Comparison of ENCODE assay signal across 17 cellular contexts in genomic region chr11:128936546-128937275, GRCh38. TPM values are rescaled to one million over a fixed set of nuclear protein-coding genes. Genes with fewer than 3 reads are reported as not detected.
DNase-seq lines count a peak whose midpoint lies in the region; ATAC-seq lines count a peak whose summit lies in the region.
"Had no signal": no experiment of that assay in that cellular context is flagged by ENCODE, and none has a peak within 500 bp of the region (broad histone marks: within the 10 kb centered on the region; RNA-seq: fewer than 3 reads in every experiment).

No MANE protein-coding gene starts in this region.

- H3K27me3 Mint-ChIP-seq in stimulated activated naive CD8-positive, alpha-beta T cell treated with anti-CD3 and anti-CD28 coated beads, Interleukin-15, amount 100 ng/mL, for 72 hours = no peaks in the 10 kb centered on the region
- H3K27me3 Mint-ChIP-seq: activated CD4-positive, alpha-beta T cell treated with anti-CD3 and anti-CD28 coated beads, Interleukin-2, amount 10 ng/mL, durations not matched to agents 24 days and 14 days had no signal

- H3K4me1 Mint-ChIP-seq in stimulated activated naive CD8-positive, alpha-beta T cell treated with anti-CD3 and anti-CD28 coated beads, Interleukin-15, amount 100 ng/mL, for 72 hours = no peaks in the 10 kb centered on the region
- H3K4me1 Mint-ChIP-seq: activated CD4-positive, alpha-beta T cell treated with anti-CD3 and anti-CD28 coated beads, Interleukin-2, amount 10 ng/mL, durations not matched to agents 24 days and 14 days had no signal

- H3K9me3 Mint-ChIP-seq in stimulated activated naive CD8-positive, alpha-beta T cell treated with anti-CD3 and anti-CD28 coated beads, Interleukin-15, amount 100 ng/mL, for 72 hours = no peaks in the 10 kb centered on the region
- H3K9me3 Mint-ChIP-seq: activated CD4-positive, alpha-beta T cell treated with anti-CD3 and anti-CD28 coated beads, Interleukin-2, amount 10 ng/mL, durations not matched to agents 24 days and 14 days had no signal

- DNase-seq in NCI-H1417 (lab: John Stamatoyannopoulos, UW) (peak; percentile 22 to 80 (median 33)), NCI-H1417 treated with DMSO at 0.1 percent for 48 hours (lab: John Stamatoyannopoulos, UW) (no peak), NCI-H2171 treated with DMSO at 0.1 percent for 48 hours (lab: John Stamatoyannopoulos, UW) (peak; percentile 66), iPS DF 4.7 (ENCODE audit: extremely low read depth, low spot score) (peak; percentile 62), renal cortical epithelial cell (ENCODE audit: low read depth) (peak; percentile 41), putamen (ENCODE audit: low spot score) (no peak), SIG-M5 treated with dmso at 0.1 percent for 504 hours (lab: John Stamatoyannopoulos, UW; ENCODE audit: unreplicated experiment) (no peak)
- DNase-seq in stimulated activated naive CD8-positive, alpha-beta T cell treated with anti-CD3 and anti-CD28 coated beads, Interleukin-15, amount 100 ng/mL, for 72 hours = no peak
- DNase-seq: 8988T; activated CD4-positive, alpha-beta T cell treated with anti-CD3 and anti-CD28 coated beads, Interleukin-2, amount 10 ng/mL, durations not matched to agents 24 days and 14 days; effector memory CD4-positive, alpha-beta T cell; gastrocnemius medialis; NCI-H187 treated with DMSO at 0.1 percent for 48 hours; PC-9 had no signal

- H3K4me3 Mint-ChIP-seq in stimulated activated naive CD8-positive, alpha-beta T cell treated with anti-CD3 and anti-CD28 coated beads, Interleukin-15, amount 100 ng/mL, for 72 hours = no peak overlapping the region
- H3K4me3 Mint-ChIP-seq: activated CD4-positive, alpha-beta T cell treated with anti-CD3 and anti-CD28 coated beads, Interleukin-2, amount 10 ng/mL, durations not matched to agents 24 days and 14 days had no signal

- H3K27ac Mint-ChIP-seq in stimulated activated naive CD8-positive, alpha-beta T cell treated with anti-CD3 and anti-CD28 coated beads, Interleukin-15, amount 100 ng/mL, for 72 hours = no peak overlapping the region
- H3K27ac Mint-ChIP-seq: activated CD4-positive, alpha-beta T cell treated with anti-CD3 and anti-CD28 coated beads, Interleukin-2, amount 10 ng/mL, durations not matched to agents 24 days and 14 days had no signal

- ATAC-seq in stimulated activated naive CD8-positive, alpha-beta T cell treated with anti-CD3 and anti-CD28 coated beads, Interleukin-15, amount 100 ng/mL, for 72 hours = no peak
- ATAC-seq: gastrocnemius medialis, left lobe of liver had no signal

RNA-seq across cellular contexts. Expression of gene TP53AIP1, which starts 6.0 kb away (rescaled TPM):
- total RNA-seq in renal cortical epithelial cell = 0.10 TPM in 1 of 2 replicates, not detected in the other
- total RNA-seq: activated CD4-positive, alpha-beta T cell treated with anti-CD3 and anti-CD28 coated beads, Interleukin-2, amount 10 ng/mL, durations not matched to agents 24 days and 14 days; gastrocnemius medialis; left lobe of liver; PC-9; T-helper 1 cell treated with Interleukin-12 subunit alpha and Interleukin-12 subunit beta and Interleukin-4 antibody, amounts not matched to agents 30 ng/mL and 1 ng/mL, for 36 hours had no signal

RNA-seq across cellular contexts. Expression of gene KCNJ5, which starts 45.6 kb away (rescaled TPM):
- 0.65 TPM in 1 of 2 replicates, not detected in the other for total RNA-seq in renal cortical epithelial cell
- total RNA-seq: activated CD4-positive, alpha-beta T cell treated with anti-CD3 and anti-CD28 coated beads, Interleukin-2, amount 10 ng/mL, durations not matched to agents 24 days and 14 days; smooth muscle cell; T-helper 1 cell treated with Interleukin-12 subunit alpha and Interleukin-12 subunit beta and Interleukin-4 antibody, amounts not matched to agents 30 ng/mL and 1 ng/mL, for 36 hours had no signal

Comparison
In these comparisons a context has a peak if more than half of its experiments do, and no peak if none do; other contexts are left out.
1. DNase-seq: peak in NCI-H1417 (3 of 3), NCI-H2171 treated with DMSO at 0.1 percent for 48 hours (single experiment), iPS DF 4.7 (single experiment) and renal cortical epithelial cell (single experiment); none in NCI-H1417 treated with DMSO at 0.1 percent for 48 hours (single experiment), putamen (single experiment), stimulated activated naive CD8-positive, alpha-beta T cell treated with anti-CD3 and anti-CD28 coated beads, Interleukin-15, amount 100 ng/mL, for 72 hours (0 of 2) and SIG-M5 treated with dmso at 0.1 percent for 504 hours (single experiment).